Comparison of ENCODE assay signal across 9 cellular contexts in genomic region chr6:166989427-166990034, GRCh38. TPM values are rescaled to one million over a fixed set of nuclear protein-coding genes. Genes with fewer than 3 reads are reported as not detected.
DNase-seq lines count a peak whose midpoint lies in the region; ATAC-seq and TF ChIP-seq lines count a peak whose summit lies in the region.
"Had no signal": no experiment of that assay in that cellular context is flagged by ENCODE, and none has a peak within 500 bp of the region (broad histone marks: within the 10 kb centered on the region; RNA-seq: fewer than 3 reads in every experiment).

No MANE protein-coding gene starts in this region.

- no peaks in the 10 kb centered on the region for H3K27me3 ChIP-seq in CD4-positive, alpha-beta T cell (ENCODE audit: control insufficient read depth, insufficient read depth, low read length)

- H3K9me3 ChIP-seq in CD4-positive, alpha-beta T cell (ENCODE audit: control insufficient read depth, low read length), result no peaks in the 10 kb centered on the region

- POLR2A ChIA-PET in CD4-positive, alpha-beta T cell (lab: Charles Lee), result interaction anchor here (0.7 to 3.8 kb wide), 9 partner anchors 30 to 215 kb away, joined by 3 to 20 read pairs (median 5); partner anchors contain the start of gene RNASET2
- POLR2A ChIA-PET in WTC11 (lab: Charles Lee), result no interaction called here

- peak; percentile 89 for ATAC-seq in CD4-positive, alpha-beta T cell (ENCODE audit: poor library complexity)
- ATAC-seq in GM19023 (IDR thresholded peaks at IDR 0.05; ENCODE audit: unreplicated experiment), result peak; percentile 72
- ATAC-seq in HG03571 (IDR thresholded peaks at IDR 0.05; ENCODE audit: unreplicated experiment), result peak; percentile 66
- ATAC-seq in WTC11, result peak; percentile 62
- peak; percentile 91 for ATAC-seq in effector memory CD8-positive, alpha-beta T cell (replicated peaks)

- peak in 8 of 10 experiments; percentile 23 to 57 (median 38) for DNase-seq in CD4-positive, alpha-beta T cell
- peak; percentile 16 for DNase-seq in WTC11 (ENCODE audit: low spot score)
- peak; percentile 25 to 48 (median 39) for DNase-seq in effector memory CD8-positive, alpha-beta T cell
- no peak for DNase-seq in nephron progenitor cell
- DNase-seq in dedifferentiated amniotic fluid mesenchymal stem cell (ENCODE audit: extremely low spot score), result no peak
- DNase-seq in occipital lobe (lab: John Stamatoyannopoulos, UW), result no peak

- no peaks in the 10 kb centered on the region for H3K27me3 Mint-ChIP-seq in CD4-positive, alpha-beta T cell
- H3K27me3 Mint-ChIP-seq in WTC11 (ENCODE audit: low read depth) (no peaks in the 10 kb centered on the region), nephron progenitor cell (ENCODE audit: low read depth, poor library complexity) (peaks cover 4% of the 10 kb centered on the region)
- no peaks in the 10 kb centered on the region for H3K27me3 Mint-ChIP-seq in effector memory CD8-positive, alpha-beta T cell

- no peaks in the 10 kb centered on the region for H3K9me3 Mint-ChIP-seq in CD4-positive, alpha-beta T cell
- peaks cover 4% of the 10 kb centered on the region for H3K9me3 Mint-ChIP-seq in WTC11
- no peaks in the 10 kb centered on the region for H3K9me3 Mint-ChIP-seq in effector memory CD8-positive, alpha-beta T cell
- H3K9me3 Mint-ChIP-seq in nephron progenitor cell, result peaks cover 71% of the 10 kb centered on the region

- CTCF ChIA-PET in CD4-positive, alpha-beta T cell (lab: Charles Lee), result interaction anchor here (0.7 to 4.0 kb wide), 27 partner anchors 10 to 554 kb away, joined by 3 to 50 read pairs (median 5); partner anchors contain the start of genes CEP43 and RNASET2
- CTCF ChIA-PET in WTC11 (lab: Charles Lee), result interaction anchor here (0.6 to 3.1 kb wide), 31 partner anchors 8 to 1290 kb away, joined by 3 to 44 read pairs (median 4); partner anchors contain the start of genes CEP43, RNASET2 and RPS6KA2

- peak; percentile 44 for TF ChIP-seq CTCF in CD4-positive, alpha-beta T cell (IDR thresholded peaks at IDR 0.05)
- TF ChIP-seq CTCF in WTC11 (IDR thresholded peaks at IDR 0.05) (no peak), nephron progenitor cell (IDR thresholded peaks at IDR 0.05) (no peak)

- H3K27ac Mint-ChIP-seq in CD4-positive, alpha-beta T cell, result peak overlapping the region; percentile 39
- H3K27ac Mint-ChIP-seq in WTC11, result peak overlapping the region; percentile 5; the same call in 1 of the 2 replicates
- H3K27ac Mint-ChIP-seq in effector memory CD8-positive, alpha-beta T cell, result peak overlapping the region in 1 of 2 donors; percentile 38
- peak overlapping the region; percentile 60 for H3K27ac Mint-ChIP-seq in nephron progenitor cell

- intact Hi-C loops in CD4-positive, alpha-beta T cell (cut with DNase I, micrococcal nuclease), result loop anchor here (1.0 to 10.0 kb wide), 8 partner anchors 34 to 214 kb away; no protein-coding TSS in a partner anchor

- peaks cover 5% of the 10 kb centered on the region for H3K36me3 Mint-ChIP-seq in CD4-positive, alpha-beta T cell (ENCODE audit: low read depth)
- H3K36me3 Mint-ChIP-seq in WTC11 (peaks cover 41% of the 10 kb centered on the region), nephron progenitor cell (ENCODE audit: low read depth) (peaks cover 90% of the 10 kb centered on the region)
- H3K36me3 Mint-ChIP-seq in effector memory CD8-positive, alpha-beta T cell (ENCODE audit: insufficient read depth), result no peaks in the 10 kb centered on the region

- H3K4me1 Mint-ChIP-seq in CD4-positive, alpha-beta T cell (ENCODE audit: low read depth), result peaks cover 21% of the 10 kb centered on the region
- peaks cover 38% of the 10 kb centered on the region for H3K4me1 Mint-ChIP-seq in WTC11
- H3K4me1 Mint-ChIP-seq in effector memory CD8-positive, alpha-beta T cell (ENCODE audit: low read depth in 2 of 2), result peaks cover 2 to 8% of the 10 kb centered on the region in 2 donors
- H3K4me1 Mint-ChIP-seq in nephron progenitor cell, result no peaks in the 10 kb centered on the region

- H3K27ac ChIP-seq in CD4-positive, alpha-beta T cell (ENCODE audit: low read depth, low read length), result no peak overlapping the region
- H3K27ac ChIP-seq: skin epidermis had no signal

- H3K4me3 Mint-ChIP-seq in CD4-positive, alpha-beta T cell, result no peak overlapping the region
- H3K4me3 Mint-ChIP-seq in WTC11 (no peak overlapping the region), nephron progenitor cell (no peak overlapping the region)
- H3K4me3 Mint-ChIP-seq in effector memory CD8-positive, alpha-beta T cell, result no peak overlapping the region

TF ChIP-seq in WTC11, 78 proteins besides CTCF, POLR2A, EP300 and RAD21:
- no peak for TF ChIP-seq MAX (CRISPR knock-in tag; IDR thresholded peaks at IDR 0.05)
- no peak for TF ChIP-seq MYBL2 (CRISPR knock-in tag; IDR thresholded peaks at IDR 0.05)
- TF ChIP-seq USF2 (CRISPR knock-in tag; IDR thresholded peaks at IDR 0.05), result no peak
- TF ChIP-seq SMAD3 (CRISPR knock-in tag; IDR thresholded peaks at IDR 0.05; ENCODE audit: borderline replicate concordance), result no peak
- no peak for TF ChIP-seq NFYB (CRISPR knock-in tag; conservative IDR thresholded peaks at IDR 0.05; ENCODE audit: low read depth)
- TF ChIP-seq ZNF671 (CRISPR knock-in tag; IDR thresholded peaks at IDR 0.05), result no peak
- no peak for TF ChIP-seq MLX (CRISPR knock-in tag; IDR thresholded peaks at IDR 0.05)
- TF ChIP-seq FOXJ3 (CRISPR knock-in tag; IDR thresholded peaks at IDR 0.05; ENCODE audit: borderline replicate concordance), result no peak

RNA-seq across cellular contexts. Expression of gene CEP43, which starts 9.7 kb away (rescaled TPM):
- 10 to 100 TPM; 12.5 to 13.5 TPM for total RNA-seq in CD4-positive, alpha-beta T cell
- 23.4 to 25.6 TPM (median 25.1 TPM) in 3 replicates for total RNA-seq in WTC11 (2021)
- 32.3 TPM for total RNA-seq in occipital lobe

RNA-seq across cellular contexts. Expression of gene RNASET2, which starts 33.2 kb away (rescaled TPM):
- 100 to 1,000 TPM; 164 to 165 TPM for total RNA-seq in CD4-positive, alpha-beta T cell
- 35.6 to 44.3 TPM (median 41.9 TPM) in 3 replicates for total RNA-seq in WTC11 (2021)
- total RNA-seq in occipital lobe, result 20.9 TPM

Comparison
In these comparisons a context has a peak if more than half of its experiments do, and no peak if none do; other contexts are left out.
1. DNase-seq: peak in CD4-positive, alpha-beta T cell (8 of 10), WTC11 (single experiment) and effector memory CD8-positive, alpha-beta T cell (3 of 3); none in nephron progenitor cell (single experiment), dedifferentiated amniotic fluid mesenchymal stem cell (single experiment) and occipital lobe (single experiment).
2. Peak in every context shown above with its lines, with median percentiles within 50 percentile points of each other: ATAC-seq.